Comparison of ENCODE assay signal across 15 cellular contexts in the genomic region with DNA sequence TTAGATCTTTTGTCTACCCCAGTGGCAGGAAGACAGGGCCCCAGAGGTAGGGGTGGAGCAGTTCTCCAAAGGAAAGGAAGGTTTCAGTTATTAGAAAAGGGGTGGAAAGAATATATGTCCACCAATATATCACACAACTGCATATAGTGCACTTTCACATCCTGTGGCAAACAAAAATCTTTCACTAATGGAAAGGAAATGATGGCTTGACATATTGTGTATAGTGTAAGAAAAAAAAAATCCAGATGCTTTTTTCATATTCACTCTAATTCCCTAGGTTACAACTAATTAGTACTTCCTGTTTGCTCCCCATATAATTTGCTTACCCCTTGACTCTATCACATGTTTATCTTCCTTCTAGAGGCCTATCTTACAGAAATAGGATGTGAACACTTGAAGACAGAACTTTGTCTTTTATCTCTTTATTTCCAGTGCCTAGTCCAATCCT.
DNase-seq lines count a peak whose midpoint lies in the region; ATAC-seq and TF ChIP-seq lines count a peak whose summit lies in the region.
"Had no signal": no experiment of that assay in that cellular context is flagged by ENCODE, and none has a peak within 500 bp of the region (broad histone marks: within the 10 kb centered on the region; RNA-seq: fewer than 3 reads in every experiment).

No MANE protein-coding gene starts in this region.

- POLR2A ChIA-PET in A673 (lab: Charles Lee; ENCODE audit: low non-redundant PET): interaction anchor here (0.6 kb wide), 1 partner anchor 717 kb away, joined by 15 read pairs; no protein-coding TSS in a partner anchor

- H3K36me3 ChIP-seq in A673 (ENCODE audit: insufficient read depth, low read length, poor library complexity, severe bottlenecking): no peaks in the 10 kb centered on the region
- H3K36me3 ChIP-seq: ovary had no signal

- peaks cover 0 to 5% of the 10 kb centered on the region in 2 donors for H3K36me3 Mint-ChIP-seq in CD14-positive monocyte

- DNase-seq in A673 (ENCODE audit: low spot score): peak; percentile 61
- peak; percentile 59 for DNase-seq in RPMI8226
- no peak for DNase-seq in CD14-positive monocyte (ENCODE audit: low spot score)
- no peak for DNase-seq in stimulated activated CD4-positive, alpha-beta T cell treated with anti-CD3 and anti-CD28 coated beads, Interleukin-2, amount 100 ng/mL, for 48 hours
- DNase-seq in stimulated activated CD4-positive, alpha-beta T cell treated with anti-CD3 and anti-CD28 coated beads, Interleukin-4, amount 100 ng/mL, for 1 hour: no peak
- DNase-seq in midbrain (lab: John Stamatoyannopoulos, UW): no peak
- DNase-seq: activated CD8-positive, alpha-beta memory T cell treated with anti-CD3 and anti-CD28 coated beads for 24 hours; activated naive CD4-positive, alpha-beta T cell treated with Interleukin-2 at 50 U/mL for 16 hours; DMS153; NCI-H1092; ovary had no signal

- no TSS peak for BruUV-seq in A673 (replicated peaks; lab: Mats Ljungman, UMichigan)

- ATAC-seq in GM18909 (IDR thresholded peaks at IDR 0.05; ENCODE audit: poor library complexity, unreplicated experiment) (peak; percentile 76), HG02870 (IDR thresholded peaks at IDR 0.05; ENCODE audit: unreplicated experiment) (peak; percentile 59)
- ATAC-seq: A549 had no signal

- peak overlapping the region; percentile 26 for H3K27ac ChIP-seq in A673 (ENCODE audit: low read depth, low read length, poor library complexity, severe bottlenecking)
- H3K27ac ChIP-seq: ovary had no signal

- intact Hi-C loops in A673 (cut with micrococcal nuclease; ENCODE audit: unreplicated experiment): no loop called here
- intact Hi-C loops in CD14-positive monocyte (cut with micrococcal nuclease): no loop called here

- H3K4me3 ChIP-seq in A673 (ENCODE audit: low read depth, low read length, poor library complexity, severe bottlenecking): no peak overlapping the region
- H3K4me3 ChIP-seq: A549, lung, ovary had no signal

- TF ChIP-seq CTCF in A673 (conservative IDR thresholded peaks at IDR 0.05; ENCODE audit: low read depth, low read length): no peak
- no peak for TF ChIP-seq CTCF in CD14-positive monocyte (IDR thresholded peaks at IDR 0.05)

- no peaks in the 10 kb centered on the region for H3K9me3 ChIP-seq in A673 (ENCODE audit: low read depth, low read length, poor library complexity, severe bottlenecking)
- H3K9me3 ChIP-seq: ovary had no signal

- no peak overlapping the region for H3K4me3 Mint-ChIP-seq in CD14-positive monocyte

- peaks cover 33% of the 10 kb centered on the region for H3K4me1 Mint-ChIP-seq in CD14-positive monocyte

- H3K9me3 Mint-ChIP-seq in CD14-positive monocyte: peaks cover 0 to 8% (median 2%) of the 10 kb centered on the region in 7 donors

- peak overlapping the region in 2 of 7 donors; percentile 19 to 37 for H3K27ac Mint-ChIP-seq in CD14-positive monocyte

- CTCF ChIA-PET in A673 (lab: Charles Lee): no interaction called here

- peaks cover 20% of the 10 kb centered on the region for H3K4me1 ChIP-seq in A673 (ENCODE audit: insufficient read depth, low read length, poor library complexity, severe bottlenecking)
- H3K4me1 ChIP-seq: A549 had no signal

- no peaks in the 10 kb centered on the region for H3K27me3 ChIP-seq in A673 (replicated peaks; ENCODE audit: insufficient read depth, low read depth, low read length, poor library complexity)
- H3K27me3 ChIP-seq: ovary had no signal

- peaks cover 0 to 2% (median 0%) of the 10 kb centered on the region in 3 donors for H3K27me3 Mint-ChIP-seq in CD14-positive monocyte (ENCODE audit: low read depth in 3 of 3)

Comparison
In these comparisons a context has a peak if more than half of its experiments do, and no peak if none do; other contexts are left out.
1. DNase-seq: peak in A673 (single experiment) and RPMI8226 (single experiment); none in CD14-positive monocyte (single experiment), stimulated activated CD4-positive, alpha-beta T cell treated with anti-CD3 and anti-CD28 coated beads, Interleukin-2, amount 100 ng/mL, for 48 hours (0 of 2), stimulated activated CD4-positive, alpha-beta T cell treated with anti-CD3 and anti-CD28 coated beads, Interleukin-4, amount 100 ng/mL, for 1 hour (single experiment) and midbrain (single experiment).